In the genomic region with DNA sequence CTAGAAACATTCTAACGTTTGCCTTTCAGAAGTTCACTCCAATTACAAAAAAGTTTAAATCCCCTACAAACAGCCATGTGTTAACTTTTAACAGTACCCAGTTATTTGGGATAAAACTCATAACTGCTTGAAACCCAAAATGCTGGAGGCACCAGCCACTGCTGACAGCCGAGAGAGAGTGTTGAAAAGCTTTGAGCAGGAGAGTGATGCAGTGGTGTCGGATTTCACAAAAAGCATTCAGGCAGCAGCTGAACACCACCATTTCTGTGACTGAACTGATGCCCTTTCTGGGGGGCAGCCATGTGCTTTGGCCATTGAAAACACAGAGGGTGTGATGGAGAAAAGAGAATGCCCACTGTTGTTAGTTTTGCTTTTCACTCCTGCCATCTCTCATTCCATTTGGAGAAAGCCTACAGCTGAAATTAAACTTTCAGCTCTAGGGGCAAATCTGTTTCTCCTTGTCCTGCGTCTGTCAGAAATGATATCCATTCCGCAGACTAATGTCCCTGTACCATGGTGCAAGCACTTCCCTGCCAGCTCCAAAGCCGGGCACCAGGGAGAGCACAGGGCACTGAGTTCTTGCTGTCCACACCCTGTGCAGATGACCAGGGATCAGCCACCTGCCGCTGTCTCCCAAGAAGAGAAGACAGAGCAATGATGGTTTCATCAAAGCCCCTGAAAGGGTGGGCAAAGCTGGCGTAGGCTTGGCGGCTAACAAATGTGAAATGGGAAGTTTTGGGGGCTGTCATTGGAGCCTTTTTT, we compare ENCODE assay signal across 1 cellular context.
TF ChIP-seq lines count a peak whose summit lies in the region.

No MANE protein-coding gene starts in this region.

TF ChIP-seq in GM23338, 12 proteins besides CTCF, POLR2A, EP300 and RAD21 (continued from another document):
- TF ChIP-seq, protein P1, sequence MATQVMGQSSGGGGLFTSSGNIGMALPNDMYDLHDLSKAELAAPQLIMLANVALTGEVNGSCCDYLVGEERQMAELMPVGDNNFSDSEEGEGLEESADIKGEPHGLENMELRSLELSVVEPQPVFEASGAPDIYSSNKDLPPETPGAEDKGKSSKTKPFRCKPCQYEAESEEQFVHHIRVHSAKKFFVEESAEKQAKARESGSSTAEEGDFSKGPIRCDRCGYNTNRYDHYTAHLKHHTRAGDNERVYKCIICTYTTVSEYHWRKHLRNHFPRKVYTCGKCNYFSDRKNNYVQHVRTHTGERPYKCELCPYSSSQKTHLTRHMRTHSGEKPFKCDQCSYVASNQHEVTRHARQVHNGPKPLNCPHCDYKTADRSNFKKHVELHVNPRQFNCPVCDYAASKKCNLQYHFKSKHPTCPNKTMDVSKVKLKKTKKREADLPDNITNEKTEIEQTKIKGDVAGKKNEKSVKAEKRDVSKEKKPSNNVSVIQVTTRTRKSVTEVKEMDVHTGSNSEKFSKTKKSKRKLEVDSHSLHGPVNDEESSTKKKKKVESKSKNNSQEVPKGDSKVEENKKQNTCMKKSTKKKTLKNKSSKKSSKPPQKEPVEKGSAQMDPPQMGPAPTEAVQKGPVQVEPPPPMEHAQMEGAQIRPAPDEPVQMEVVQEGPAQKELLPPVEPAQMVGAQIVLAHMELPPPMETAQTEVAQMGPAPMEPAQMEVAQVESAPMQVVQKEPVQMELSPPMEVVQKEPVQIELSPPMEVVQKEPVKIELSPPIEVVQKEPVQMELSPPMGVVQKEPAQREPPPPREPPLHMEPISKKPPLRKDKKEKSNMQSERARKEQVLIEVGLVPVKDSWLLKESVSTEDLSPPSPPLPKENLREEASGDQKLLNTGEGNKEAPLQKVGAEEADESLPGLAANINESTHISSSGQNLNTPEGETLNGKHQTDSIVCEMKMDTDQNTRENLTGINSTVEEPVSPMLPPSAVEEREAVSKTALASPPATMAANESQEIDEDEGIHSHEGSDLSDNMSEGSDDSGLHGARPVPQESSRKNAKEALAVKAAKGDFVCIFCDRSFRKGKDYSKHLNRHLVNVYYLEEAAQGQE (IDR thresholded peaks at IDR 0.05; ENCODE audit: unreplicated experiment), result no peak
- TF ChIP-seq ZNF114 (CRISPR knock-in tag; IDR thresholded peaks at IDR 0.05), result no peak
- TF ChIP-seq EZH2phosphoT487 (IDR thresholded peaks at IDR 0.05; ENCODE audit: unreplicated experiment), result no peak
- no peak for TF ChIP-seq JUNB (IDR thresholded peaks at IDR 0.05; ENCODE audit: unreplicated experiment)
- TF ChIP-seq, protein P2, sequence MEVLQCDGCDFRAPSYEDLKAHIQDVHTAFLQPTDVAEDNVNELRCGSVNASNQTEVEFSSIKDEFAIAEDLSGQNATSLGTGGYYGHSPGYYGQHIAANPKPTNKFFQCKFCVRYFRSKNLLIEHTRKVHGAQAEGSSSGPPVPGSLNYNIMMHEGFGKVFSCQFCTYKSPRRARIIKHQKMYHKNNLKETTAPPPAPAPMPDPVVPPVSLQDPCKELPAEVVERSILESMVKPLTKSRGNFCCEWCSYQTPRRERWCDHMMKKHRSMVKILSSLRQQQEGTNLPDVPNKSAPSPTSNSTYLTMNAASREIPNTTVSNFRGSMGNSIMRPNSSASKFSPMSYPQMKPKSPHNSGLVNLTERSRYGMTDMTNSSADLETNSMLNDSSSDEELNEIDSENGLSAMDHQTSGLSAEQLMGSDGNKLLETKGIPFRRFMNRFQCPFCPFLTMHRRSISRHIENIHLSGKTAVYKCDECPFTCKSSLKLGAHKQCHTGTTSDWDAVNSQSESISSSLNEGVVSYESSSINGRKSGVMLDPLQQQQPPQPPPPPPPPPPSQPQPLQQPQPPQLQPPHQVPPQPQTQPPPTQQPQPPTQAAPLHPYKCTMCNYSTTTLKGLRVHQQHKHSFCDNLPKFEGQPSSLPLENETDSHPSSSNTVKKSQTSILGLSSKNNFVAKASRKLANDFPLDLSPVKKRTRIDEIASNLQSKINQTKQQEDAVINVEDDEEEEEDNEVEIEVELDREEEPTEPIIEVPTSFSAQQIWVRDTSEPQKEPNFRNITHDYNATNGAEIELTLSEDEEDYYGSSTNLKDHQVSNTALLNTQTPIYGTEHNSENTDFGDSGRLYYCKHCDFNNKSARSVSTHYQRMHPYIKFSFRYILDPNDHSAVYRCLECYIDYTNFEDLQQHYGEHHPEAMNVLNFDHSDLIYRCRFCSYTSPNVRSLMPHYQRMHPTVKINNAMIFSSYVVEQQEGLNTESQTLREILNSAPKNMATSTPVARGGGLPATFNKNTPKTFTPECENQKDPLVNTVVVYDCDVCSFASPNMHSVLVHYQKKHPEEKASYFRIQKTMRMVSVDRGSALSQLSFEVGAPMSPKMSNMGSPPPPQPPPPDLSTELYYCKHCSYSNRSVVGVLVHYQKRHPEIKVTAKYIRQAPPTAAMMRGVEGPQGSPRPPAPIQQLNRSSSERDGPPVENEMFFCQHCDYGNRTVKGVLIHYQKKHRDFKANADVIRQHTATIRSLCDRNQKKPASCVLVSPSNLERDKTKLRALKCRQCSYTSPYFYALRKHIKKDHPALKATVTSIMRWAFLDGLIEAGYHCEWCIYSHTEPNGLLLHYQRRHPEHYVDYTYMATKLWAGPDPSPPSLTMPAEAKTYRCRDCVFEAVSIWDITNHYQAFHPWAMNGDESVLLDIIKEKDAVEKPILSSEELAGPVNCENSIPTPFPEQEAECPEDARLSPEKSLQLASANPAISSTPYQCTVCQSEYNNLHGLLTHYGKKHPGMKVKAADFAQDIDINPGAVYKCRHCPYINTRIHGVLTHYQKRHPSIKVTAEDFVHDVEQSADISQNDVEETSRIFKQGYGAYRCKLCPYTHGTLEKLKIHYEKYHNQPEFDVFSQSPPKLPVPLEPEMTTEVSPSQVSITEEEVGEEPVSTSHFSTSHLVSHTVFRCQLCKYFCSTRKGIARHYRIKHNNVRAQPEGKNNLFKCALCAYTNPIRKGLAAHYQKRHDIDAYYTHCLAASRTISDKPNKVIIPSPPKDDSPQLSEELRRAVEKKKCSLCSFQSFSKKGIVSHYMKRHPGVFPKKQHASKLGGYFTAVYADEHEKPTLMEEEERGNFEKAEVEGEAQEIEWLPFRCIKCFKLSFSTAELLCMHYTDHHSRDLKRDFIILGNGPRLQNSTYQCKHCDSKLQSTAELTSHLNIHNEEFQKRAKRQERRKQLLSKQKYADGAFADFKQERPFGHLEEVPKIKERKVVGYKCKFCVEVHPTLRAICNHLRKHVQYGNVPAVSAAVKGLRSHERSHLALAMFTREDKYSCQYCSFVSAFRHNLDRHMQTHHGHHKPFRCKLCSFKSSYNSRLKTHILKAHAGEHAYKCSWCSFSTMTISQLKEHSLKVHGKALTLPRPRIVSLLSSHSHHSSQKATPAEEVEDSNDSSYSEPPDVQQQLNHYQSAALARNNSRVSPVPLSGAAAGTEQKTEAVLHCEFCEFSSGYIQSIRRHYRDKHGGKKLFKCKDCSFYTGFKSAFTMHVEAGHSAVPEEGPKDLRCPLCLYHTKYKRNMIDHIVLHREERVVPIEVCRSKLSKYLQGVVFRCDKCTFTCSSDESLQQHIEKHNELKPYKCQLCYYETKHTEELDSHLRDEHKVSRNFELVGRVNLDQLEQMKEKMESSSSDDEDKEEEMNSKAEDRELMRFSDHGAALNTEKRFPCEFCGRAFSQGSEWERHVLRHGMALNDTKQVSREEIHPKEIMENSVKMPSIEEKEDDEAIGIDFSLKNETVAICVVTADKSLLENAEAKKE (CRISPR knock-in tag; IDR thresholded peaks at IDR 0.05), result no peak
- TF ChIP-seq, protein P3, sequence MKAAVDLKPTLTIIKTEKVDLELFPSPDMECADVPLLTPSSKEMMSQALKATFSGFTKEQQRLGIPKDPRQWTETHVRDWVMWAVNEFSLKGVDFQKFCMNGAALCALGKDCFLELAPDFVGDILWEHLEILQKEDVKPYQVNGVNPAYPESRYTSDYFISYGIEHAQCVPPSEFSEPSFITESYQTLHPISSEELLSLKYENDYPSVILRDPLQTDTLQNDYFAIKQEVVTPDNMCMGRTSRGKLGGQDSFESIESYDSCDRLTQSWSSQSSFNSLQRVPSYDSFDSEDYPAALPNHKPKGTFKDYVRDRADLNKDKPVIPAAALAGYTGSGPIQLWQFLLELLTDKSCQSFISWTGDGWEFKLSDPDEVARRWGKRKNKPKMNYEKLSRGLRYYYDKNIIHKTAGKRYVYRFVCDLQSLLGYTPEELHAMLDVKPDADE (IDR thresholded peaks at IDR 0.05), result no peak
